In genomic region chr9:124222109-124222508, GRCh38 we compare ENCODE assay signal across 15 cellular contexts.
"Had no signal": no experiment of that assay in that cellular context is flagged by ENCODE, and none has a peak within 500 bp of the region (broad histone marks: within the 10 kb centered on the region; RNA-seq: fewer than 3 reads in every experiment).

No MANE protein-coding gene starts in this region.

- H3K36me3 ChIP-seq: esophagus squamous epithelium, left ventricle myocardium inferior had no signal

- ATAC-seq: activated T-cell treated with anti-CD3 and anti-CD28 coated beads, Interleukin-2, amount 50 U/mL, for 4 hours; psoas muscle; stimulated activated naive CD8-positive, alpha-beta T cell treated with anti-CD3 and anti-CD28 coated beads, Interleukin-15, Interleukin-2, amounts not matched to agents 100 U/mL and 50 U/mL, for 24 hours had no signal

- H3K4me3 Mint-ChIP-seq: activated B cell treated with CpG ODN at 0.5 μM for 24 hours; activated naive CD8-positive, alpha-beta T cell treated with anti-CD3 and anti-CD28 coated beads for 36 hours; activated T-cell treated with anti-CD3 and anti-CD28 coated beads, Interleukin-2, amount 50 U/mL, for 4 hours; mesothelial cell of epicardium; T-helper 1 cell treated with Interleukin-12 subunit alpha and Interleukin-12 subunit beta and Interleukin-4 antibody, amounts not matched to agents 30 μg/mL and 1 μg/mL, for 36 hours had no signal

- H3K36me3 Mint-ChIP-seq: activated naive CD8-positive, alpha-beta T cell treated with anti-CD3 and anti-CD28 coated beads for 36 hours; mesothelial cell of epicardium had no signal

- H3K4me3 ChIP-seq: esophagus squamous epithelium, left ventricle myocardium inferior, psoas muscle had no signal

- DNase-seq: activated B cell treated with CpG ODN at 0.5 μM for 24 hours; activated CD4-positive, alpha-beta T cell treated with anti-CD3 and anti-CD28 coated beads, Interleukin-2, amount 50 U/mL, for 1 hour; activated gamma-delta T cell treated with Interleukin-2 at 50 U/mL for 16 hours; activated naive CD8-positive, alpha-beta T cell treated with anti-CD3 and anti-CD28 coated beads for 36 hours; activated T-cell treated with anti-CD3 and anti-CD28 coated beads, Interleukin-2, amount 50 U/mL, for 4 hours; esophagus squamous epithelium; head of caudate nucleus; left ventricle myocardium inferior; stimulated activated CD4-positive, alpha-beta T cell treated with anti-CD3 and anti-CD28 coated beads, Interleukin-2, amount 100 ng/mL, for 24 hours; stimulated activated naive CD8-positive, alpha-beta T cell treated with anti-CD3 and anti-CD28 coated beads, Interleukin-15, Interleukin-2, amounts not matched to agents 100 U/mL and 50 U/mL, for 24 hours had no signal

- H3K27ac ChIP-seq: psoas muscle had no signal

- H3K27me3 ChIP-seq: esophagus squamous epithelium had no signal

- H3K9me3 Mint-ChIP-seq: activated B cell treated with CpG ODN at 0.5 μM for 24 hours; activated naive CD8-positive, alpha-beta T cell treated with anti-CD3 and anti-CD28 coated beads for 36 hours; activated T-cell treated with anti-CD3 and anti-CD28 coated beads, Interleukin-2, amount 50 U/mL, for 4 hours; mesothelial cell of epicardium; T-helper 1 cell treated with Interleukin-12 subunit alpha and Interleukin-12 subunit beta and Interleukin-4 antibody, amounts not matched to agents 30 μg/mL and 1 μg/mL, for 36 hours had no signal

- H3K27me3 Mint-ChIP-seq: activated B cell treated with CpG ODN at 0.5 μM for 24 hours had no signal

- H3K9me3 ChIP-seq: esophagus squamous epithelium, left ventricle myocardium inferior, psoas muscle had no signal

- FAIRE-seq: keratinocyte, urothelium cell line had no signal

- H3K27ac Mint-ChIP-seq: activated naive CD8-positive, alpha-beta T cell treated with anti-CD3 and anti-CD28 coated beads for 36 hours; mesothelial cell of epicardium; T-helper 1 cell treated with Interleukin-12 subunit alpha and Interleukin-12 subunit beta and Interleukin-4 antibody, amounts not matched to agents 30 μg/mL and 1 μg/mL, for 36 hours had no signal
